In genomic region chr2:13353083-13353482, GRCh38 we compare ENCODE assay signal across 36 cellular contexts.
DNase-seq lines count a peak whose midpoint lies in the region; ATAC-seq, FAIRE-seq and TF ChIP-seq lines count a peak whose summit lies in the region.
"Had no signal": no experiment of that assay in that cellular context is flagged by ENCODE, and none has a peak within 500 bp of the region (broad histone marks: within the 10 kb centered on the region; RNA-seq: fewer than 3 reads in every experiment).

No MANE protein-coding gene starts in this region.

- SMC1A ChIA-PET in GM12878 (lab: Charles Lee; ENCODE audit: uncharacterized antibody, unreplicated experiment): no interaction called here

- ATAC-seq in GM12878 (peak; percentile 17; the same call in 1 of the 3 replicates), pancreas (peak in 3 of 4 donors; percentile 53 to 76 (median 64)), HepG2 (no peak)
- ATAC-seq: A549; CD8-positive, alpha-beta T cell had no signal

- H3K9me3 ChIP-seq in OCI-LY3 (ENCODE audit: insufficient read depth, low read length) (no peaks in the 10 kb centered on the region), GM12878 (replicated peaks; ENCODE audit: control insufficient read depth, insufficient read depth, low read length) (no peaks in the 10 kb centered on the region), pancreas (no peaks in the 10 kb centered on the region), HepG2 (ENCODE audit: low read length) (peaks cover 91% of the 10 kb centered on the region)
- H3K9me3 ChIP-seq: BE2C, BLaER1, Caco-2 had no signal

- H4K8ac ChIP-seq in mesendoderm (ENCODE audit: low read depth, low read length): no peak overlapping the region

- BruUV-seq in GM12878 (replicated peaks; lab: Mats Ljungman, UMichigan) (no TSS peak), HepG2 (replicated peaks; lab: Mats Ljungman, UMichigan) (no TSS peak)

- POLR2A ChIA-PET in GM12878 (lab: Charles Lee) (no interaction called here), HepG2 (lab: Yijun Ruan, JAX) (no interaction called here)

- H3K4me3 Mint-ChIP-seq in glutamatergic neuron (ENCODE audit: unreplicated experiment) (no peak overlapping the region), HFFc6 (no peak overlapping the region)
- H3K4me3 Mint-ChIP-seq: B cell; CD14-positive monocyte; CD4-positive, alpha-beta memory T cell; CD4-positive, alpha-beta T cell; CD4-positive, CD25-positive, alpha-beta regulatory T cell; CD8-positive, alpha-beta memory T cell; CD8-positive, alpha-beta T cell had no signal

- H3K79me1 ChIP-seq in mesendoderm (ENCODE audit: low read length): no peaks in the 10 kb centered on the region

- TF ChIP-seq EP300 in GM12878 (IDR thresholded peaks at IDR 0.05; ENCODE audit: borderline replicate concordance in 1 of 2, control insufficient read depth in 1 of 2, low read depth in 2 of 2, low read length in 2 of 2) (no peak), HepG2 (IDR thresholded peaks at IDR 0.05; ENCODE audit: low read depth in 2 of 2, low read length in 2 of 2) (no peak), HepG2 (CRISPR knock-in tag; IDR thresholded peaks at IDR 0.05; ENCODE audit: borderline replicate concordance) (no peak)

- no peaks in the 10 kb centered on the region for H3K27me3 ChIP-seq in OCI-LY3 (ENCODE audit: low read depth, low read length)
- H3K27me3 ChIP-seq in GM12878 (replicated peaks in 1 of 2; ENCODE audit: control insufficient read depth in 2 of 2, insufficient read depth in 2 of 2, low read length in 1 of 2): no peaks in the 10 kb centered on the region
- no peaks in the 10 kb centered on the region for H3K27me3 ChIP-seq in pancreas
- no peaks in the 10 kb centered on the region for H3K27me3 ChIP-seq in HepG2 (ENCODE audit: control insufficient read depth in 1 of 2, insufficient read depth in 2 of 2, low read length in 2 of 2)
- H3K27me3 ChIP-seq in mesendoderm (ENCODE audit: insufficient read depth, low read length, poor library complexity): no peaks in the 10 kb centered on the region
- H3K27me3 ChIP-seq: BE2C; BLaER1; BLaER1 treated with 17β-estradiol and CSF1 and Interleukin-3, amounts not matched to agents 10 nM and 100 nM had no signal

- no peak overlapping the region for H3K56ac ChIP-seq in mesendoderm (ENCODE audit: low read length)

- FAIRE-seq in GM12878 (lab: Jason Lieb, UNC) (no peak), pancreas (lab: Jason Lieb, UNC) (no peak), HepG2 (lab: Jason Lieb, UNC) (no peak)
- FAIRE-seq: A549, D721Med had no signal

- H2BK120ac ChIP-seq in mesendoderm (ENCODE audit: low read depth, low read length): no peak overlapping the region

- intact Hi-C loops in GM12878 (cut with micrococcal nuclease; ENCODE audit: unreplicated experiment): no loop called here
- intact Hi-C loops in pancreas (cut with DNase I): no loop called here
- intact Hi-C loops in HepG2 (cut with micrococcal nuclease; ENCODE audit: unreplicated experiment): no loop called here

- TF ChIP-seq POLR2A in GM12878 (IDR thresholded peaks at IDR 0.05; ENCODE audit: low read depth, low read length): no peak
- no peak for TF ChIP-seq POLR2A in HepG2 (IDR thresholded peaks at IDR 0.05; ENCODE audit: insufficient read depth in 1 of 2, low read depth in 2 of 2, low read length in 2 of 2)

- in situ Hi-C loops in GM12878 (cut with MboI): no loop called here
- in situ Hi-C loops in HepG2 (cut with HindIII; ENCODE audit: extremely low pct_ligation_motif_present, low pct_unique_long_range_greater_than_20kb): no loop called here

- RAD21 ChIA-PET in GM12878 (lab: Charles Lee; ENCODE audit: unreplicated experiment): no interaction called here

- H3K4me1 ChIP-seq in OCI-LY3 (ENCODE audit: low read length) (no peaks in the 10 kb centered on the region), GM12878 (ENCODE audit: control insufficient read depth, insufficient read depth, low read length) (no peaks in the 10 kb centered on the region), pancreas (peaks cover 0 to 11% (median 4%) of the 10 kb centered on the region in 3 donors), HepG2 (ENCODE audit: insufficient read depth, low read length) (no peaks in the 10 kb centered on the region), mesendoderm (ENCODE audit: control insufficient read depth, low read depth, low read length) (no peaks in the 10 kb centered on the region)
- H3K4me1 ChIP-seq: A549; BE2C; BLaER1; BLaER1 treated with 17β-estradiol and CSF1 and Interleukin-3, amounts not matched to agents 10 nM and 100 nM; Caco-2 had no signal

- no peak overlapping the region for H3K23ac ChIP-seq in mesendoderm (ENCODE audit: low read length)

- no peak overlapping the region for H3K18ac ChIP-seq in mesendoderm (ENCODE audit: low read length)

- TF ChIP-seq CTCF in OCI-LY3 (IDR thresholded peaks at IDR 0.05; ENCODE audit: low read depth, low read length): no peak
- no peak for TF ChIP-seq CTCF in GM12878 (IDR thresholded peaks at IDR 0.05 in 2 of 3, conservative IDR thresholded peaks at IDR 0.05 in 1 of 3; ENCODE audit: control insufficient read depth in 2 of 3, extremely low read depth in 1 of 3, insufficient read depth in 1 of 3, low read depth in 3 of 3, low read length in 3 of 3)
- TF ChIP-seq CTCF in glutamatergic neuron (IDR thresholded peaks at IDR 0.05; ENCODE audit: partially characterized antibody, unreplicated experiment): no peak
- TF ChIP-seq CTCF in pancreas (IDR thresholded peaks at IDR 0.05): no peak
- TF ChIP-seq CTCF in HFFc6 (IDR thresholded peaks at IDR 0.05): no peak
- TF ChIP-seq CTCF in HepG2 (CRISPR knock-in tag; IDR thresholded peaks at IDR 0.05): no peak

- H3K4me3 ChIP-seq in OCI-LY3 (ENCODE audit: low read length) (no peak overlapping the region), GM12878 (no peak overlapping the region), pancreas (no peak overlapping the region), HepG2 (replicated peaks in 1 of 3; ENCODE audit: insufficient read depth in 1 of 3, low read depth in 2 of 3, low read length in 3 of 3) (no peak overlapping the region), mesendoderm (ENCODE audit: low read length) (no peak overlapping the region)
- H3K4me3 ChIP-seq: A549; BLaER1; BLaER1 treated with 17β-estradiol and CSF1 and Interleukin-3, amounts not matched to agents 10 nM and 100 nM had no signal

- H3K27ac Mint-ChIP-seq in glutamatergic neuron (ENCODE audit: unreplicated experiment) (peak overlapping the region; percentile 18), HFFc6 (no peak overlapping the region)
- H3K27ac Mint-ChIP-seq: B cell; CD14-positive monocyte; CD4-positive, alpha-beta memory T cell; CD4-positive, alpha-beta T cell; CD4-positive, CD25-positive, alpha-beta regulatory T cell; CD8-positive, alpha-beta memory T cell; CD8-positive, alpha-beta T cell had no signal

- H3K36me3 ChIP-seq in OCI-LY3 (replicated peaks; ENCODE audit: low read depth, low read length) (no peaks in the 10 kb centered on the region), GM12878 (ENCODE audit: control insufficient read depth in 2 of 2, insufficient read depth in 2 of 2, low read length in 1 of 2) (no peaks in the 10 kb centered on the region), pancreas (no peaks in the 10 kb centered on the region), HepG2 (replicated peaks in 1 of 2; ENCODE audit: control insufficient read depth in 1 of 2, insufficient read depth in 2 of 2, low read length in 2 of 2) (no peaks in the 10 kb centered on the region), mesendoderm (ENCODE audit: control insufficient read depth, insufficient read depth, low read length) (no peaks in the 10 kb centered on the region)
- H3K36me3 ChIP-seq: BE2C; BLaER1; BLaER1 treated with 17β-estradiol and CSF1 and Interleukin-3, amounts not matched to agents 10 nM and 100 nM had no signal

- DNase-seq in GM12878 (ENCODE audit: low read depth, low spot score): no peak
- DNase-seq in glutamatergic neuron: no peak
- DNase-seq in pancreas: peak in 1 of 6 donors; percentile 8
- DNase-seq in activated effector memory CD4-positive, alpha-beta T cell treated with anti-CD3 and anti-CD28 coated beads, Interleukin-2, amount 50 U/mL, for 16 hours: no peak
- no peak for DNase-seq in HFFc6
- no peak for DNase-seq in HepG2 (ENCODE audit: low spot score)
- no peak for DNase-seq in mesendoderm
- DNase-seq: 8988T; ACHN; AML-193; BE2C; C1 segment of cervical spinal cord; Caco-2; Calu3; CD4-positive, alpha-beta memory T cell; CD4-positive, alpha-beta T cell; CD4-positive, CD25-positive, alpha-beta regulatory T cell; CD8-positive, alpha-beta memory T cell; CD8-positive, alpha-beta T cell; COR-L47; DMS 273 treated with DMSO at 0.1 percent for 48 hours; DMS153; DMS53; DMS79; DMS79 treated with DMSO at 0.1 percent for 48 hours; DND-41; EL had no signal

- H3K36me3 Mint-ChIP-seq in glutamatergic neuron (ENCODE audit: unreplicated experiment) (no peaks in the 10 kb centered on the region), HFFc6 (ENCODE audit: low read depth) (no peaks in the 10 kb centered on the region)
- H3K36me3 Mint-ChIP-seq: CD14-positive monocyte; CD4-positive, alpha-beta memory T cell; CD4-positive, CD25-positive, alpha-beta regulatory T cell; CD8-positive, alpha-beta memory T cell; CD8-positive, alpha-beta T cell had no signal

- H3K27ac ChIP-seq in OCI-LY3 (ENCODE audit: low read length) (no peak overlapping the region), GM12878 (ENCODE audit: control insufficient read depth, insufficient read depth) (no peak overlapping the region), pancreas (no peak overlapping the region), HepG2 (ENCODE audit: extremely low read length, insufficient read depth, low read length) (no peak overlapping the region), mesendoderm (ENCODE audit: low read depth, low read length) (no peak overlapping the region)
- H3K27ac ChIP-seq: 22Rv1; A549; BLaER1; BLaER1 treated with 17β-estradiol and CSF1 and Interleukin-3, amounts not matched to agents 10 nM and 100 nM; C4-2B had no signal

- H3K4me2 ChIP-seq in OCI-LY3 (ENCODE audit: low read length): no peak overlapping the region
- no peak overlapping the region for H3K4me2 ChIP-seq in GM12878 (ENCODE audit: control insufficient read depth, insufficient read depth)
- no peak overlapping the region for H3K4me2 ChIP-seq in HepG2 (ENCODE audit: low read depth, low read length)
- H3K4me2 ChIP-seq in mesendoderm (ENCODE audit: low read length): no peak overlapping the region
- H3K4me2 ChIP-seq: A549; BLaER1; BLaER1 treated with 17β-estradiol and CSF1 and Interleukin-3, amounts not matched to agents 10 nM and 100 nM had no signal

- H2AK5ac ChIP-seq in mesendoderm (ENCODE audit: low read length): no peak overlapping the region

- TF ChIP-seq RAD21 in GM12878 (IDR thresholded peaks at IDR 0.05; ENCODE audit: insufficient read depth, low read depth, low read length) (no peak), HepG2 (CRISPR knock-in tag; IDR thresholded peaks at IDR 0.05) (no peak)

- H2AFZ ChIP-seq in OCI-LY3 (ENCODE audit: low read depth, low read length) (0 out of 2 replicates have a peak overlapping the region, but pooled peaks have one; percentile 15), GM12878 (ENCODE audit: control insufficient read depth, low read depth, low read length) (no peak overlapping the region), HepG2 (ENCODE audit: low read length) (no peak overlapping the region)

- H3K9me3 Mint-ChIP-seq in glutamatergic neuron (ENCODE audit: unreplicated experiment) (no peaks in the 10 kb centered on the region), HFFc6 (peaks cover 54% of the 10 kb centered on the region)

- no peak overlapping the region for H2BK15ac ChIP-seq in mesendoderm (replicated peaks; ENCODE audit: low read depth)

- no peaks in the 10 kb centered on the region for H4K20me1 ChIP-seq in OCI-LY3 (ENCODE audit: insufficient read depth, low read length)
- H4K20me1 ChIP-seq in GM12878 (ENCODE audit: control insufficient read depth, insufficient read depth): no peaks in the 10 kb centered on the region
- H4K20me1 ChIP-seq in HepG2 (ENCODE audit: insufficient read depth, low read length): no peaks in the 10 kb centered on the region
- H4K20me1 ChIP-seq: BLaER1; BLaER1 treated with 17β-estradiol and CSF1 and Interleukin-3, amounts not matched to agents 10 nM and 100 nM had no signal

- H3K27me3 Mint-ChIP-seq in glutamatergic neuron (ENCODE audit: unreplicated experiment): no peaks in the 10 kb centered on the region
- no peaks in the 10 kb centered on the region for H3K27me3 Mint-ChIP-seq in HFFc6 (ENCODE audit: insufficient read depth)
- H3K27me3 Mint-ChIP-seq: B cell; CD4-positive, alpha-beta T cell; CD8-positive, alpha-beta memory T cell had no signal

- H3K79me2 ChIP-seq in OCI-LY3 (ENCODE audit: low read length): no peaks in the 10 kb centered on the region
- no peaks in the 10 kb centered on the region for H3K79me2 ChIP-seq in GM12878 (ENCODE audit: control insufficient read depth, insufficient read depth, low read length)
- H3K79me2 ChIP-seq in HepG2 (ENCODE audit: insufficient read depth, low read length): no peaks in the 10 kb centered on the region
- H3K79me2 ChIP-seq in mesendoderm (ENCODE audit: control insufficient read depth, insufficient read depth, low read length): no peaks in the 10 kb centered on the region

- H3K9ac ChIP-seq in OCI-LY3 (ENCODE audit: low read length) (no peak overlapping the region), GM12878 (ENCODE audit: control insufficient read depth, insufficient read depth, low read length) (no peak overlapping the region), HepG2 (ENCODE audit: insufficient read depth, low read depth, low read length) (no peak overlapping the region), mesendoderm (ENCODE audit: low read length) (no peak overlapping the region)
- H3K9ac ChIP-seq: BLaER1; BLaER1 treated with 17β-estradiol and CSF1 and Interleukin-3, amounts not matched to agents 10 nM and 100 nM had no signal

- H2BK5ac ChIP-seq in mesendoderm (ENCODE audit: low read length): no peak overlapping the region

- no peak overlapping the region for H3K4ac ChIP-seq in mesendoderm (ENCODE audit: low read depth, low read length)

- H4K5ac ChIP-seq in mesendoderm (ENCODE audit: low read length): no peak overlapping the region

- H3K4me1 Mint-ChIP-seq in glutamatergic neuron (ENCODE audit: low read depth, unreplicated experiment): peaks cover 10% of the 10 kb centered on the region
- no peaks in the 10 kb centered on the region for H3K4me1 Mint-ChIP-seq in HFFc6 (ENCODE audit: low read depth)
- H3K4me1 Mint-ChIP-seq: B cell; CD14-positive monocyte; CD4-positive, alpha-beta memory T cell; CD4-positive, CD25-positive, alpha-beta regulatory T cell; CD8-positive, alpha-beta memory T cell had no signal

- CTCF ChIA-PET in GM12878 (lab: Yijun Ruan, JAX) (no interaction called here), HepG2 (lab: Yijun Ruan, JAX; ENCODE audit: low intra/inter-chr PET ratio, low total read pairs) (no interaction called here)
